In genomic region chr1:156488566-156489165, GRCh38 we compare ENCODE assay signal across 1 cellular context.
A peak's percentile ranks its signal among the peaks of the same experiment; 100 is the strongest.
TF ChIP-seq lines count a peak whose summit lies in the region.

No MANE protein-coding gene starts in this region.

TF ChIP-seq in GM12878, 131 proteins besides CTCF, POLR2A, EP300 and RAD21 (continued from another document and continues in another):
- TF ChIP-seq ZNF592 (IDR thresholded peaks at IDR 0.05) (no peak), CUX1 (IDR thresholded peaks at IDR 0.05; ENCODE audit: insufficient replicate concordance, low read depth, low read length) (no peak), MEF2A (IDR thresholded peaks at IDR 0.05; ENCODE audit: insufficient read depth, low read depth, low read length) (0 out of 2 replicates have a peak, but pooled peaks have one; percentile 64), ESRRA (IDR thresholded peaks at IDR 0.05; ENCODE audit: low read length) (no peak), ASH2L (IDR thresholded peaks at IDR 0.05; ENCODE audit: borderline replicate concordance, low read depth) (no peak), KLF5 (IDR thresholded peaks at IDR 0.05; ENCODE audit: partially characterized antibody) (no peak), RAD51 (IDR thresholded peaks at IDR 0.05) (no peak), ZBTB40 (IDR thresholded peaks at IDR 0.05; ENCODE audit: borderline replicate concordance) (no peak), E2F4 (IDR thresholded peaks at IDR 0.05; ENCODE audit: low read depth, low read length) (no peak), RELA (IDR thresholded peaks at IDR 0.05; ENCODE audit: borderline replicate concordance, partially characterized antibody) (peak; percentile 44), JUNB (IDR thresholded peaks at IDR 0.05) (peak; percentile 93), SUZ12 (IDR thresholded peaks at IDR 0.05; ENCODE audit: unreplicated experiment) (no peak), POU2F2 (IDR thresholded peaks at IDR 0.05; ENCODE audit: borderline replicate concordance, low read depth, low read length) (peak; percentile 79; the same call in 2 of the 3 replicates), GABPA (IDR thresholded peaks at IDR 0.05; ENCODE audit: low read depth) (no peak), NFIC (IDR thresholded peaks at IDR 0.05; ENCODE audit: low read depth, low read length) (no peak), HDAC6 (IDR thresholded peaks at IDR 0.05; ENCODE audit: unreplicated experiment) (no peak), CBX3 (IDR thresholded peaks at IDR 0.05; ENCODE audit: borderline replicate concordance, low read depth) (no peak), IRF4 (IDR thresholded peaks at IDR 0.05; ENCODE audit: low read depth, low read length) (peak; percentile 86), HSF1 (IDR thresholded peaks at IDR 0.05; ENCODE audit: low read depth, low read length) (no peak), IRF5 (IDR thresholded peaks at IDR 0.05; ENCODE audit: borderline replicate concordance) (no peak), CHD2 (IDR thresholded peaks at IDR 0.05; ENCODE audit: borderline replicate concordance, low read depth, low read length) (peak; percentile 83; the same call in 1 of the 2 replicates), SREBF2 (IDR thresholded peaks at IDR 0.05; ENCODE audit: low read length) (no peak), YBX1 (IDR thresholded peaks at IDR 0.05) (no peak), POLR2AphosphoS5 (IDR thresholded peaks at IDR 0.05; ENCODE audit: low read length) (peak; percentile 45; the same call in 1 of the 2 replicates), MYB (IDR thresholded peaks at IDR 0.05; ENCODE audit: borderline replicate concordance, low read depth, low read length) (0 out of 2 replicates have a peak, but pooled peaks have one; percentile 51), SMAD5 (IDR thresholded peaks at IDR 0.05; ENCODE audit: low read depth) (no peak), SRF (IDR thresholded peaks at IDR 0.05; ENCODE audit: low read depth in 2 of 2, low read length in 2 of 2) (0 out of 4 replicates have a peak, but pooled peaks of 1 of the 2 experiments have one; percentile 39), TCF12 (IDR thresholded peaks at IDR 0.05; ENCODE audit: low read depth, low read length) (peak; percentile 91), SIN3A (IDR thresholded peaks at IDR 0.05; ENCODE audit: low read depth, low read length) (no peak)
- TF ChIP-seq, protein P1, sequence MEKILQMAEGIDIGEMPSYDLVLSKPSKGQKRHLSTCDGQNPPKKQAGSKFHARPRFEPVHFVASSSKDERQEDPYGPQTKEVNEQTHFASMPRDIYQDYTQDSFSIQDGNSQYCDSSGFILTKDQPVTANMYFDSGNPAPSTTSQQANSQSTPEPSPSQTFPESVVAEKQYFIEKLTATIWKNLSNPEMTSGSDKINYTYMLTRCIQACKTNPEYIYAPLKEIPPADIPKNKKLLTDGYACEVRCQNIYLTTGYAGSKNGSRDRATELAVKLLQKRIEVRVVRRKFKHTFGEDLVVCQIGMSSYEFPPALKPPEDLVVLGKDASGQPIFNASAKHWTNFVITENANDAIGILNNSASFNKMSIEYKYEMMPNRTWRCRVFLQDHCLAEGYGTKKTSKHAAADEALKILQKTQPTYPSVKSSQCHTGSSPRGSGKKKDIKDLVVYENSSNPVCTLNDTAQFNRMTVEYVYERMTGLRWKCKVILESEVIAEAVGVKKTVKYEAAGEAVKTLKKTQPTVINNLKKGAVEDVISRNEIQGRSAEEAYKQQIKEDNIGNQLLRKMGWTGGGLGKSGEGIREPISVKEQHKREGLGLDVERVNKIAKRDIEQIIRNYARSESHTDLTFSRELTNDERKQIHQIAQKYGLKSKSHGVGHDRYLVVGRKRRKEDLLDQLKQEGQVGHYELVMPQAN (conservative IDR thresholded peaks at IDR 0.05), result 0 out of 2 replicates have a peak, but pooled peaks have one; percentile 21
- TF ChIP-seq, protein P2, sequence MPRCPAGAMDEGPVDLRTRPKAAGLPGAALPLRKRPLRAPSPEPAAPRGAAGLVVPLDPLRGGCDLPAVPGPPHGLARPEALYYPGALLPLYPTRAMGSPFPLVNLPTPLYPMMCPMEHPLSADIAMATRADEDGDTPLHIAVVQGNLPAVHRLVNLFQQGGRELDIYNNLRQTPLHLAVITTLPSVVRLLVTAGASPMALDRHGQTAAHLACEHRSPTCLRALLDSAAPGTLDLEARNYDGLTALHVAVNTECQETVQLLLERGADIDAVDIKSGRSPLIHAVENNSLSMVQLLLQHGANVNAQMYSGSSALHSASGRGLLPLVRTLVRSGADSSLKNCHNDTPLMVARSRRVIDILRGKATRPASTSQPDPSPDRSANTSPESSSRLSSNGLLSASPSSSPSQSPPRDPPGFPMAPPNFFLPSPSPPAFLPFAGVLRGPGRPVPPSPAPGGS (IDR thresholded peaks at IDR 0.05; ENCODE audit: borderline replicate concordance, insufficient read depth, low read depth, low read length, poor library complexity, severe bottlenecking), result peak; percentile 77
- TF ChIP-seq, protein P3, sequence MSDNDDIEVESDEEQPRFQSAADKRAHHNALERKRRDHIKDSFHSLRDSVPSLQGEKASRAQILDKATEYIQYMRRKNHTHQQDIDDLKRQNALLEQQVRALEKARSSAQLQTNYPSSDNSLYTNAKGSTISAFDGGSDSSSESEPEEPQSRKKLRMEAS (IDR thresholded peaks at IDR 0.05; ENCODE audit: low read depth, low read length), result no peak
- TF ChIP-seq, protein P4, sequence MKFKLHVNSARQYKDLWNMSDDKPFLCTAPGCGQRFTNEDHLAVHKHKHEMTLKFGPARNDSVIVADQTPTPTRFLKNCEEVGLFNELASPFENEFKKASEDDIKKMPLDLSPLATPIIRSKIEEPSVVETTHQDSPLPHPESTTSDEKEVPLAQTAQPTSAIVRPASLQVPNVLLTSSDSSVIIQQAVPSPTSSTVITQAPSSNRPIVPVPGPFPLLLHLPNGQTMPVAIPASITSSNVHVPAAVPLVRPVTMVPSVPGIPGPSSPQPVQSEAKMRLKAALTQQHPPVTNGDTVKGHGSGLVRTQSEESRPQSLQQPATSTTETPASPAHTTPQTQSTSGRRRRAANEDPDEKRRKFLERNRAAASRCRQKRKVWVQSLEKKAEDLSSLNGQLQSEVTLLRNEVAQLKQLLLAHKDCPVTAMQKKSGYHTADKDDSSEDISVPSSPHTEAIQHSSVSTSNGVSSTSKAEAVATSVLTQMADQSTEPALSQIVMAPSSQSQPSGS (IDR thresholded peaks at IDR 0.05; ENCODE audit: low read length), result no peak
